In the genomic region with DNA sequence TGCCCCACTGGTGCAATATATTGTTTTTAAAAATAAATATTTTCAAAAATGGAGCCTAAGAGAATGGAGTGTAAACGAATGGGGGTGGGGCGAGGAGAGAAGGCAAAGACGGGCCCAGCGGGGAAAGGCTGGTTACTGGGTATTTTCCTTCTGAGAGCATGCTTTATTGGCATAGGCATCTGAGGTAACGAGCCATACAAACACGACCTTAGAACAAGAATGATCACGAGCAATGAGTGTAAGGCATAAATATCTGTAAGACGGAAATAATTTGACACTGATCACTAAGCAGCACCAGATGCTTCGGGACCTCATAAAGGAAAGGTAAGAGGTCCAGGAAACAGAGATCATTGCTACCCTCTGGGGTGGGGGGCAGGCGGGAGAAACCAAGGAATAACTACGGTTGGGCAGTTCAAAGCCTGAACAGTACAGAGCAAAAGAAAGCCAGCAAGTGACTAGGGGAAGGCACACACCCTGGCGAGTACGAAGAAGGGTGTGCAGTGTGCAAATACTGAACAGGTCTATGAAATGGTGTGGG, we compare ENCODE assay signal across 8 cellular contexts. TPM values are rescaled to one million over a fixed set of nuclear protein-coding genes. Genes with fewer than 3 reads are reported as not detected.
DNase-seq lines count a peak whose midpoint lies in the region; ATAC-seq and TF ChIP-seq lines count a peak whose summit lies in the region.

No MANE protein-coding gene starts in this region.

- H3K4me3 ChIP-seq in psoas muscle: peak overlapping the region; percentile 75

- WGBS in psoas muscle, 3 donors: 1 to 3% (median 2%) methylated on average over 13 of the region's 13 CpGs

- intact Hi-C loops in psoas muscle (cut with DNase I): loop anchor here (10.0 kb wide), 2 partner anchors 64 to 294 kb away; no protein-coding TSS in a partner anchor

- H3K27me3 ChIP-seq in psoas muscle (ENCODE audit: insufficient read depth in 3 of 3, low read length in 2 of 3): no peaks in the 10 kb centered on the region

- ATAC-seq in psoas muscle: no peak
- no peak for ATAC-seq in GM18519 (IDR thresholded peaks at IDR 0.05; ENCODE audit: low FRiP score, unreplicated experiment)

- no peaks in the 10 kb centered on the region for H3K9me3 ChIP-seq in psoas muscle

- peaks cover 37% of the 10 kb centered on the region for H3K4me1 ChIP-seq in psoas muscle

- DNase-seq in SIG-M5 treated with dmso at 0.1 percent for 504 hours (lab: John Stamatoyannopoulos, UW; ENCODE audit: unreplicated experiment) (peak; percentile 46), SIG-M5 (lab: John Stamatoyannopoulos, UW) (no peak), NCI-H146 (lab: John Stamatoyannopoulos, UW) (peak; percentile 30), globus pallidus (ENCODE audit: low spot score) (peak; percentile 47), psoas muscle (no peak), T-helper 9 cell (no peak)
- DNase-seq in activated CD4-positive, alpha-beta T cell treated with anti-CD3 and anti-CD28 coated beads, Interleukin-2, amount 50 U/mL, for 48 hours: peak; percentile 21 to 34

- peaks cover 0 to 10% of the 10 kb centered on the region in 2 donors for H3K36me3 ChIP-seq in psoas muscle (ENCODE audit: insufficient read depth in 1 of 2, low read depth in 1 of 2)

- peak overlapping the region; percentile 90 for H3K27ac ChIP-seq in psoas muscle

- TF ChIP-seq CTCF in psoas muscle (IDR thresholded peaks at IDR 0.05): no peak

RNA-seq across cellular contexts. Expression of a gene that starts 1.0 kb away (rescaled TPM):
- total RNA-seq in psoas muscle: 100 to 1,000 TPM; 107 to 168 (median 140) TPM
- 10 to 100 TPM; 28.0 to 67.4 (median 43.4) TPM for polyA plus RNA-seq in psoas muscle

RNA-seq across cellular contexts. Expression of a gene that starts 12.4 kb away (rescaled TPM):
- total RNA-seq in psoas muscle: under 1 TPM in 1 of 4 donors, not detected in 3; 0.67 TPM
- polyA plus RNA-seq in psoas muscle: under 1 TPM in 2 of 3 donors, not detected in 1; 0.10 to 0.17 TPM

Comparison
In these comparisons a context has a peak if more than half of its experiments do, and no peak if none do; other contexts are left out.
1. DNase-seq: peak in SIG-M5 treated with dmso at 0.1 percent for 504 hours (single experiment), NCI-H146 (single experiment), activated CD4-positive, alpha-beta T cell treated with anti-CD3 and anti-CD28 coated beads, Interleukin-2, amount 50 U/mL, for 48 hours (2 of 2) and globus pallidus (single experiment); none in SIG-M5 (single experiment), psoas muscle (0 of 2) and T-helper 9 cell (single experiment).